12 cellular contexts compared by ENCODE assay signal in the genomic region with DNA sequence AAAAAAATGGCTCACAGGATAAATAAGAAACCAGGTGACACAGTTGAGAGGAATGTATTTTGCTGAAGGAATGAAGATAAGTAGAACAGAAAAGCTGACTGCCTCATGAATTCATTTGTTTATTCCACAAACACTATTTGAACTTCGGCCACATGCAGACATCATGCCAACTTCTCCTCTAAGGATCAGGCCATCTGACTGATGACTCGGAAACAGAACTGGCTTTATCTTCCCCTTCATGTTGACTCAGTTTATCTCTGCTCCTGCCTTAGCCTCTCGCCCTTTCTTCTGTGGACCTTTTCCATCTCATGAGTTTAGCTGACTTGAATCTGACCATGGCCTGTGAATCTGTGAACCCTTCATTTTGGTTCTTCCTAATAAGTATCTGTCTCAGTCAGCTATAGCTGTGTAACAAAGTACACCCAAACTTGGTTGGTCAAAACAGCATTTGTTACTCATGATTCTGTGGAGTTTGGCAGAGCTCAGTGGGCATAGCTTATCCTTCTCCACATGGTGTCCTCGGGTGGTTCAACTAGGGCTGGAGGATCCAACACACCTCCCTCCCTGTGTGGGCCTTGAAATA. TPM values are rescaled to one million over a fixed set of nuclear protein-coding genes. Genes with fewer than 3 reads are reported as not detected.
A peak's percentile ranks its signal among the peaks of the same experiment; 100 is the strongest.
DNase-seq lines count a peak whose midpoint lies in the region; ATAC-seq and TF ChIP-seq lines count a peak whose summit lies in the region.
"Had no signal": no experiment of that assay in that cellular context is flagged by ENCODE, and none has a peak within 500 bp of the region (broad histone marks: within the 10 kb centered on the region; RNA-seq: fewer than 3 reads in every experiment).

No MANE protein-coding gene starts in this region.

- intact Hi-C loops in natural killer cell (cut with micrococcal nuclease), result no loop called here
- intact Hi-C loops in adrenal gland (cut with DNase I), result no loop called here
- intact Hi-C loops in aorta (cut with DNase I), result no loop called here

- no peaks in the 10 kb centered on the region for H3K9me3 Mint-ChIP-seq in natural killer cell treated with Interleukin-12 subunit alpha and Interleukin-12 subunit beta and Interleukin-15 and Interleukin-18, amount 100 ng/mL, for 72 hours
- H3K9me3 Mint-ChIP-seq in natural killer cell, result no peaks in the 10 kb centered on the region

- H3K36me3 Mint-ChIP-seq in natural killer cell treated with Interleukin-12 subunit alpha and Interleukin-12 subunit beta and Interleukin-15 and Interleukin-18, amount 100 ng/mL, for 72 hours, result peaks cover 5% of the 10 kb centered on the region
- H3K36me3 Mint-ChIP-seq in natural killer cell, result no peaks in the 10 kb centered on the region

- H3K4me3 Mint-ChIP-seq in natural killer cell treated with Interleukin-12 subunit alpha and Interleukin-12 subunit beta and Interleukin-15 and Interleukin-18, amount 100 ng/mL, for 72 hours, result peak overlapping the region; percentile 51
- H3K4me3 Mint-ChIP-seq in natural killer cell, result no peak overlapping the region

- H3K4me1 Mint-ChIP-seq in natural killer cell treated with Interleukin-12 subunit alpha and Interleukin-12 subunit beta and Interleukin-15 and Interleukin-18, amount 100 ng/mL, for 72 hours (ENCODE audit: low read depth in 2 of 2), result peaks cover 20 to 24% of the 10 kb centered on the region in 2 donors
- H3K4me1 Mint-ChIP-seq in natural killer cell, result peaks cover 24 to 26% of the 10 kb centered on the region in 2 donors

- DNase-seq in natural killer cell treated with Interleukin-12 subunit alpha and Interleukin-12 subunit beta and Interleukin-15 and Interleukin-18, amount 100 ng/mL, for 72 hours (ENCODE audit: low spot score), result no peak
- DNase-seq in natural killer cell, result no peak
- no peak for DNase-seq in adrenal gland
- peak; percentile 75 for DNase-seq in kidney glomerular epithelial cell (lab: John Stamatoyannopoulos, UW)
- no peak for DNase-seq in aorta
- no peak for DNase-seq in NCI-H82 (lab: John Stamatoyannopoulos, UW)
- no peak for DNase-seq in GM10266 (ENCODE audit: extremely low spot score)
- no peak for DNase-seq in stimulated activated CD4-positive, alpha-beta T cell treated with anti-CD3 and anti-CD28 coated beads, Interleukin-2, amount 100 ng/mL, for 48 hours
- DNase-seq: DMS153, NCI-H524 treated with DMSO at 0.1 percent for 48 hours had no signal

- no peaks in the 10 kb centered on the region for H3K36me3 ChIP-seq in adrenal gland (replicated peaks in 1 of 2)
- H3K36me3 ChIP-seq in aorta (ENCODE audit: control insufficient read depth in 1 of 2, insufficient read depth in 2 of 2, low read length in 1 of 2), result no peaks in the 10 kb centered on the region

- TF ChIP-seq CTCF in natural killer cell (IDR thresholded peaks at IDR 0.05) (no peak), adrenal gland (IDR thresholded peaks at IDR 0.05) (no peak), GM10266 (IDR thresholded peaks at IDR 0.05; ENCODE audit: control insufficient read depth, insufficient read depth, low read depth, missing control alignments) (no peak)

- no peak for TF ChIP-seq POLR2A in adrenal gland (IDR thresholded peaks at IDR 0.05)

- peak overlapping the region; percentile 24 to 26 for H3K27ac Mint-ChIP-seq in natural killer cell treated with Interleukin-12 subunit alpha and Interleukin-12 subunit beta and Interleukin-15 and Interleukin-18, amount 100 ng/mL, for 72 hours
- H3K27ac Mint-ChIP-seq in natural killer cell, result peak overlapping the region in 1 of 2 donors; percentile 67

- H3K9me3 ChIP-seq in adrenal gland (replicated peaks in 1 of 3) (no peaks in the 10 kb centered on the region), aorta (ENCODE audit: control insufficient read depth, low read length) (no peaks in the 10 kb centered on the region)

- H3K27ac ChIP-seq in adrenal gland, result peak overlapping the region in 3 of 5 donors; percentile 7 to 73 (median 34)
- H3K27ac ChIP-seq in aorta (ENCODE audit: low read depth in 1 of 2, low read length in 2 of 2), result peak overlapping the region; percentile 66 to 95
- H3K27ac ChIP-seq: epithelial cell of prostate had no signal

- no peak for ATAC-seq in natural killer cell treated with Interleukin-12 subunit alpha and Interleukin-12 subunit beta and Interleukin-15 and Interleukin-18, amount 100 ng/mL, for 72 hours
- ATAC-seq in natural killer cell (no peak), aorta (ENCODE audit: low FRiP score) (no peak)

- H3K4me1 ChIP-seq in adrenal gland (replicated peaks in 1 of 2) (peaks cover 0 to 7% of the 10 kb centered on the region in 2 donors), aorta (ENCODE audit: control insufficient read depth in 1 of 2, insufficient read depth in 2 of 2, low read length in 2 of 2) (peaks cover 0 to 10% of the 10 kb centered on the region in 2 donors)

- H3K27me3 ChIP-seq in adrenal gland, result no peaks in the 10 kb centered on the region
- H3K27me3 ChIP-seq in aorta (ENCODE audit: control insufficient read depth in 1 of 2, insufficient read depth in 2 of 2, low read length in 1 of 2), result no peaks in the 10 kb centered on the region

- 59 to 78% (median 74%) methylated on average over 4 of the region's 4 CpGs for WGBS in adrenal gland, 4 donors
- whole genome bisulfite sequencing in aorta, 2 donors, result 27 to 29% methylated on average over 4 of the region's 4 CpGs

- H3K27me3 Mint-ChIP-seq in natural killer cell treated with Interleukin-12 subunit alpha and Interleukin-12 subunit beta and Interleukin-15 and Interleukin-18, amount 100 ng/mL, for 72 hours, result no peaks in the 10 kb centered on the region
- H3K27me3 Mint-ChIP-seq in natural killer cell (ENCODE audit: low read depth in 2 of 2), result no peaks in the 10 kb centered on the region

- no peak overlapping the region for H3K4me3 ChIP-seq in adrenal gland
- no peak overlapping the region for H3K4me3 ChIP-seq in aorta (ENCODE audit: low read length in 2 of 2)

RNA-seq across cellular contexts. Expression of a gene that starts 44.0 kb away (rescaled TPM):
- total RNA-seq in natural killer cell treated with Interleukin-12 subunit alpha and Interleukin-12 subunit beta and Interleukin-15 and Interleukin-18, amount 100 ng/mL, for 72 hours, result not detected
- not detected for total RNA-seq in natural killer cell
- 1 to 10 TPM; 2.4 to 8.0 (median 4.0) TPM for total RNA-seq in adrenal gland
- polyA plus RNA-seq in adrenal gland, result 1 to 10 TPM; 2.2 to 5.6 (median 5.1) TPM
- total RNA-seq in aorta, result 1 to 10 TPM; 1.1 to 3.8 TPM
- polyA plus RNA-seq in aorta, result not detected
- total RNA-seq: pulmonary artery endothelial cell had no signal
